1 cellular context compared by ENCODE assay signal in genomic region chr18:12165038-12165768, GRCh38.
TF ChIP-seq lines count a peak whose summit lies in the region.

No MANE protein-coding gene starts in this region.

TF ChIP-seq in HEK293, 187 proteins besides CTCF, POLR2A, EP300 and RAD21 (continued from another document and continues in another):
- TF ChIP-seq BCL6B (tag by site-specific recombination; IDR thresholded peaks at IDR 0.05): peak; percentile 85
- TF ChIP-seq, protein P1, sequence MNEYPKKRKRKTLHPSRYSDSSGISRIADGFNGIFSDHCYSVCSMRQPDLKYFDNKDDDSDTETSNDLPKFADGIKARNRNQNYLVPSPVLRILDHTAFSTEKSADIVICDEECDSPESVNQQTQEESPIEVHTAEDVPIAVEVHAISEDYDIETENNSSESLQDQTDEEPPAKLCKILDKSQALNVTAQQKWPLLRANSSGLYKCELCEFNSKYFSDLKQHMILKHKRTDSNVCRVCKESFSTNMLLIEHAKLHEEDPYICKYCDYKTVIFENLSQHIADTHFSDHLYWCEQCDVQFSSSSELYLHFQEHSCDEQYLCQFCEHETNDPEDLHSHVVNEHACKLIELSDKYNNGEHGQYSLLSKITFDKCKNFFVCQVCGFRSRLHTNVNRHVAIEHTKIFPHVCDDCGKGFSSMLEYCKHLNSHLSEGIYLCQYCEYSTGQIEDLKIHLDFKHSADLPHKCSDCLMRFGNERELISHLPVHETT (tag by site-specific recombination; IDR thresholded peaks at IDR 0.05): no peak
- TF ChIP-seq ZNF311 (tag by site-specific recombination; IDR thresholded peaks at IDR 0.05; ENCODE audit: borderline replicate concordance): no peak
- peak; percentile 94 for TF ChIP-seq FEZF1 (tag by site-specific recombination; IDR thresholded peaks at IDR 0.05)
- TF ChIP-seq ZBTB10 (tag by site-specific recombination; IDR thresholded peaks at IDR 0.05): no peak
- no peak for TF ChIP-seq ZNF623 (tag by site-specific recombination; IDR thresholded peaks at IDR 0.05)
- TF ChIP-seq PRDM6 (tag by site-specific recombination; IDR thresholded peaks at IDR 0.05): peak; percentile 45; the same call in 1 of the 2 replicates
- TF ChIP-seq ZNF558 (tag by site-specific recombination; IDR thresholded peaks at IDR 0.05): peak; percentile 48; the same call in 1 of the 2 replicates
- TF ChIP-seq, protein P2, sequence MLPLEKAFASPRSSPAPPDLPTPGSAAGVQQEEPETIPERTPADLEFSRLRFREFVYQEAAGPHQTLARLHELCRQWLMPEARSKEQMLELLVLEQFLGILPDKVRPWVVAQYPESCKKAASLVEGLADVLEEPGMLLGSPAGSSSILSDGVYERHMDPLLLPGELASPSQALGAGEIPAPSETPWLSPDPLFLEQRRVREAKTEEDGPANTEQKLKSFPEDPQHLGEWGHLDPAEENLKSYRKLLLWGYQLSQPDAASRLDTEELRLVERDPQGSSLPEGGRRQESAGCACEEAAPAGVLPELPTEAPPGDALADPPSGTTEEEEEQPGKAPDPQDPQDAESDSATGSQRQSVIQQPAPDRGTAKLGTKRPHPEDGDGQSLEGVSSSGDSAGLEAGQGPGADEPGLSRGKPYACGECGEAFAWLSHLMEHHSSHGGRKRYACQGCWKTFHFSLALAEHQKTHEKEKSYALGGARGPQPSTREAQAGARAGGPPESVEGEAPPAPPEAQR (tag by site-specific recombination; IDR thresholded peaks at IDR 0.05): no peak
- no peak for TF ChIP-seq TSHZ1 (tag by site-specific recombination; IDR thresholded peaks at IDR 0.05; ENCODE audit: borderline replicate concordance)
- TF ChIP-seq ZEB2 (tag by site-specific recombination; IDR thresholded peaks at IDR 0.05): peak; percentile 55
- peak; percentile 42; the same call in 1 of the 2 replicates for TF ChIP-seq GLI2 (tag by site-specific recombination; IDR thresholded peaks at IDR 0.05; ENCODE audit: borderline replicate concordance, low read depth)
- no peak for TF ChIP-seq ZNF571 (tag by site-specific recombination; IDR thresholded peaks at IDR 0.05)
- TF ChIP-seq ZNF112 (tag by site-specific recombination; IDR thresholded peaks at IDR 0.05): no peak
- peak; percentile 91 for TF ChIP-seq SP7 (tag by site-specific recombination; IDR thresholded peaks at IDR 0.05)
- no peak for TF ChIP-seq ZNF292 (tag by site-specific recombination; IDR thresholded peaks at IDR 0.05; ENCODE audit: borderline replicate concordance, low read depth)
- TF ChIP-seq OSR2 (tag by site-specific recombination; IDR thresholded peaks at IDR 0.05): peak; percentile 88
- TF ChIP-seq ZNF19 (tag by site-specific recombination; IDR thresholded peaks at IDR 0.05; ENCODE audit: low read depth): 0 out of 2 replicates have a peak, but pooled peaks have one; percentile 7
- TF ChIP-seq ZNF529 (tag by site-specific recombination; IDR thresholded peaks at IDR 0.05; ENCODE audit: insufficient replicate concordance): no peak
- TF ChIP-seq AEBP2 (tag by site-specific recombination; IDR thresholded peaks at IDR 0.05; ENCODE audit: borderline replicate concordance): no peak
- no peak for TF ChIP-seq ZNF747 (tag by site-specific recombination; IDR thresholded peaks at IDR 0.05)
- TF ChIP-seq, protein P3, sequence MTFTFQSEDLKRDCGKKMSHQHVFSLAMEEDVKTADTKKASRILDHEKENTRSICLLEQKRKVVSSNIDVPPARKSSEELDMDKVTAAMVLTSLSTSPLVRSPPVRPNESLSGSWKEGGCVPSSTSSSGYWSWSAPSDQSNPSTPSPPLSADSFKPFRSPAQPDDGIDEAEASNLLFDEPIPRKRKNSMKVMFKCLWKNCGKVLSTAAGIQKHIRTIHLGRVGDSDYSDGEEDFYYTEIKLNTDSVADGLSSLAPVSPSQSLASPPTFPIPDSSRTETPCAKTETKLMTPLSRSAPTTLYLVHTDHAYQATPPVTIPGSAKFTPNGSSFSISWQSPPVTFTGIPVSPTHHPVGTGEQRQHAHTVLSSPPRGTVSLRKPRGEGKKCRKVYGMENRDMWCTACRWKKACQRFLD (tag by site-specific recombination; IDR thresholded peaks at IDR 0.05): no peak
- TF ChIP-seq ZNF174 (tag by site-specific recombination; IDR thresholded peaks at IDR 0.05): no peak
- TF ChIP-seq ZBTB7A (tag by site-specific recombination; IDR thresholded peaks at IDR 0.05; ENCODE audit: low read depth): no peak
- TF ChIP-seq RBAK (tag by site-specific recombination; IDR thresholded peaks at IDR 0.05): no peak
- TF ChIP-seq ZNF148 (tag by site-specific recombination; IDR thresholded peaks at IDR 0.05; ENCODE audit: borderline replicate concordance): 0 out of 2 replicates have a peak, but pooled peaks have one; percentile 44
- peak; percentile 66 for TF ChIP-seq ZNF366 (tag by site-specific recombination; conservative IDR thresholded peaks at IDR 0.05)
- TF ChIP-seq SALL2 (tag by site-specific recombination; IDR thresholded peaks at IDR 0.05; ENCODE audit: borderline replicate concordance): peak; percentile 78; the same call in 1 of the 2 replicates
- TF ChIP-seq ZNF658 (tag by site-specific recombination; IDR thresholded peaks at IDR 0.05): no peak
- TF ChIP-seq ZSCAN16 (tag by site-specific recombination; IDR thresholded peaks at IDR 0.05): no peak
- no peak for TF ChIP-seq ZNF549 (tag by site-specific recombination; IDR thresholded peaks at IDR 0.05)
- peak; percentile 62 for TF ChIP-seq WT1 (tag by site-specific recombination; IDR thresholded peaks at IDR 0.05)
- TF ChIP-seq ZNF596 (tag by site-specific recombination; IDR thresholded peaks at IDR 0.05): no peak
- no peak for TF ChIP-seq ZNF501 (tag by site-specific recombination; IDR thresholded peaks at IDR 0.05)
- peak; percentile 98 for TF ChIP-seq BCL11B (tag by site-specific recombination; IDR thresholded peaks at IDR 0.05; ENCODE audit: low read depth)
- no peak for TF ChIP-seq ZFP3 (tag by site-specific recombination; IDR thresholded peaks at IDR 0.05; ENCODE audit: low read depth)
- TF ChIP-seq, protein P4, sequence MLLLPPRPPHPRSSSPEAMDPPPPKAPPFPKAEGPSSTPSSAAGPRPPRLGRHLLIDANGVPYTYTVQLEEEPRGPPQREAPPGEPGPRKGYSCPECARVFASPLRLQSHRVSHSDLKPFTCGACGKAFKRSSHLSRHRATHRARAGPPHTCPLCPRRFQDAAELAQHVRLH (tag by site-specific recombination; IDR thresholded peaks at IDR 0.05): no peak
- no peak for TF ChIP-seq ZFP37 (tag by site-specific recombination; IDR thresholded peaks at IDR 0.05)
- no peak for TF ChIP-seq ZNF416 (tag by site-specific recombination; IDR thresholded peaks at IDR 0.05)
- no peak for TF ChIP-seq KLF1 (tag by site-specific recombination; IDR thresholded peaks at IDR 0.05)
- TF ChIP-seq, protein P5, sequence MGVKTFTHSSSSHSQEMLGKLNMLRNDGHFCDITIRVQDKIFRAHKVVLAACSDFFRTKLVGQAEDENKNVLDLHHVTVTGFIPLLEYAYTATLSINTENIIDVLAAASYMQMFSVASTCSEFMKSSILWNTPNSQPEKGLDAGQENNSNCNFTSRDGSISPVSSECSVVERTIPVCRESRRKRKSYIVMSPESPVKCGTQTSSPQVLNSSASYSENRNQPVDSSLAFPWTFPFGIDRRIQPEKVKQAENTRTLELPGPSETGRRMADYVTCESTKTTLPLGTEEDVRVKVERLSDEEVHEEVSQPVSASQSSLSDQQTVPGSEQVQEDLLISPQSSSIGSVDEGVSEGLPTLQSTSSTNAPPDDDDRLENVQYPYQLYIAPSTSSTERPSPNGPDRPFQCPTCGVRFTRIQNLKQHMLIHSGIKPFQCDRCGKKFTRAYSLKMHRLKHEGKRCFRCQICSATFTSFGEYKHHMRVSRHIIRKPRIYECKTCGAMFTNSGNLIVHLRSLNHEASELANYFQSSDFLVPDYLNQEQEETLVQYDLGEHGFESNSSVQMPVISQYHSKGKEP (tag by site-specific recombination; IDR thresholded peaks at IDR 0.05): no peak
- TF ChIP-seq GLIS1 (tag by site-specific recombination; IDR thresholded peaks at IDR 0.05): no peak
- TF ChIP-seq ZNF433 (tag by site-specific recombination; IDR thresholded peaks at IDR 0.05; ENCODE audit: low read depth): no peak
- TF ChIP-seq ZNF707 (tag by site-specific recombination; IDR thresholded peaks at IDR 0.05): no peak
